29 cellular contexts compared by ENCODE assay signal in genomic region chr2:204251118-204251757, GRCh38.
DNase-seq lines count a peak whose midpoint lies in the region; ATAC-seq lines count a peak whose summit lies in the region.
"Had no signal": no experiment of that assay in that cellular context is flagged by ENCODE, and none has a peak within 500 bp of the region (broad histone marks: within the 10 kb centered on the region; RNA-seq: fewer than 3 reads in every experiment).

No MANE protein-coding gene starts in this region.

- H3K4me3 ChIP-seq in SJCRH30 = no peak overlapping the region
- H3K4me3 ChIP-seq: cardiac muscle cell, coronary artery, esophagus muscularis mucosa, GM23338, hepatocyte, upper lobe of left lung had no signal

- H3K27ac ChIP-seq in SJCRH30 = peak overlapping the region; percentile 13; the same call in 1 of the 2 replicates
- H3K27ac ChIP-seq: cardiac muscle cell, coronary artery, esophagus muscularis mucosa, hepatocyte, upper lobe of left lung had no signal

- ATAC-seq in GM18907 (IDR thresholded peaks at IDR 0.05; ENCODE audit: unreplicated experiment) = peak; percentile 75
- peak; percentile 69 for ATAC-seq in HG02623 (IDR thresholded peaks at IDR 0.05; ENCODE audit: unreplicated experiment)
- no peak for ATAC-seq in HG02852 (IDR thresholded peaks at IDR 0.05; ENCODE audit: unreplicated experiment)
- ATAC-seq: effector memory CD8-positive, alpha-beta T cell; GM23338; T-helper 17 cell had no signal

- peaks cover 5% of the 10 kb centered on the region; the same call in 1 of the 2 replicates for H3K4me1 ChIP-seq in SJCRH30

- no peaks in the 10 kb centered on the region for H3K9me3 ChIP-seq in SJCRH30 (replicated peaks)
- H3K9me3 ChIP-seq: esophagus muscularis mucosa, SK-N-SH, upper lobe of left lung had no signal

- H3K36me3 ChIP-seq in SJCRH30 = no peaks in the 10 kb centered on the region
- H3K36me3 ChIP-seq: cardiac muscle cell, esophagus muscularis mucosa, upper lobe of left lung had no signal

- DNase-seq in activated CD4-positive, alpha-beta T cell treated with anti-CD3 and anti-CD28 coated beads for 48 hours = peak; percentile 23
- DNase-seq in activated CD4-positive, alpha-beta T cell treated with anti-CD3 and anti-CD28 coated beads, Interleukin-2, amount 50 U/mL, for 1 hour = no peak
- DNase-seq in SJCRH30 (no peak), ureter (ENCODE audit: low spot score) (no peak), DMS79 treated with DMSO at 0.1 percent for 48 hours (lab: John Stamatoyannopoulos, UW) (no peak)
- DNase-seq: 8988T; activated CD4-positive, alpha-beta T cell treated with anti-CD3 and anti-CD28 coated beads, Interleukin-2, amount 10 ng/mL, durations not matched to agents 24 days and 14 days; activated gamma-delta T cell treated with Interleukin-2 at 50 U/mL for 16 hours; anterior cingulate cortex; CD4-positive, alpha-beta T cell; DMS 273 treated with DMSO at 0.1 percent for 48 hours; effector memory CD8-positive, alpha-beta T cell; HFFc6; NCI-H1105; NCI-H1930; NCI-H226; NCI-H748 treated with DMSO at 0.1 percent for 48 hours; SK-N-SH; stimulated activated CD8-positive, alpha-beta memory T cell treated with anti-CD3 and anti-CD28 coated beads, Interleukin-4, amount 100 ng/mL, for 48 hours; T-helper 17 cell; upper lobe of left lung had no signal

- H3K27me3 ChIP-seq in SJCRH30 = no peaks in the 10 kb centered on the region
- H3K27me3 ChIP-seq: esophagus muscularis mucosa, hepatocyte, upper lobe of left lung had no signal
